In the genomic region with DNA sequence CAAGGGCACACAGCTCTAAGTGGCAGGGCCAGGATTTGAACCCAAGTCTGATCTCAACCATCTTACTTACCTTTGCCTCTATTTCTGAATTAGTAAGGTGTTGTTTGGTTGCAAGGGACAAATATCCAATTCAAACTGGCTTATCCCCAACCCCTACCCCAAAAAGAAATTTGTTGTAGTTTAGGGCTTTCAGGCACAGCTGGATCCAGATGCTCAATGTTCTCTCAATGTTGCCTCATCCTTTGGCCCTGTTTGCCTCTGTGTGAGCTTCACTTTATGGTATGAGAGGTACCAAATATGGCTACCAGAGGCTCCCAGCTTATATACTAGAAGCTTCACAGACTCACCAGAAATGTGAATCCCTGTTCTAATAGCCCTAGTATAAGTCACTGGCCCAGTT, we compare ENCODE assay signal across 20 cellular contexts.
DNase-seq lines count a peak whose midpoint lies in the region; ATAC-seq and TF ChIP-seq lines count a peak whose summit lies in the region.
"Had no signal": no experiment of that assay in that cellular context is flagged by ENCODE, and none has a peak within 500 bp of the region (broad histone marks: within the 10 kb centered on the region; RNA-seq: fewer than 3 reads in every experiment).

No MANE protein-coding gene starts in this region.

- no peak for TF ChIP-seq EP300 in stomach (IDR thresholded peaks at IDR 0.05)

- H3K27ac Mint-ChIP-seq in CD4-positive, alpha-beta T cell: peak overlapping the region; percentile 45
- H3K27ac Mint-ChIP-seq in T-cell (peak overlapping the region; percentile 72 to 90), immature natural killer cell (peak overlapping the region in 4 of 6 donors; percentile 60 to 79 (median 78))
- H3K27ac Mint-ChIP-seq: activated CD4-positive, alpha-beta T cell treated with anti-CD3 and anti-CD28 coated beads, Interleukin-2, amount 10 ng/mL, durations not matched to agents 24 days and 14 days; activated naive CD4-positive, alpha-beta T cell treated with anti-CD3 and anti-CD28 coated beads, Interleukin-2, amount 50 U/mL, for 72 hours; activated T-helper 1 cell treated with anti-CD3 and anti-CD28 coated beads, Interleukin-12 subunit alpha, Interleukin-12 subunit beta, Interleukin-2, Interleukin-4 antibody, amounts not matched to agents 30 ng/mL and 10 ng/mL and 1 ng/mL, durations not matched to agents 14 hours and 24 hours and 36 hours; stimulated activated effector memory CD8-positive, alpha-beta T cell treated with anti-CD3 and anti-CD28 coated beads, Interleukin-12 subunit alpha, Interleukin-12 subunit beta, amount 100 ng/mL, for 72 hours had no signal

- H3K4me1 Mint-ChIP-seq in CD4-positive, alpha-beta T cell (ENCODE audit: low read depth): peaks cover 63% of the 10 kb centered on the region
- H3K4me1 Mint-ChIP-seq in T-cell (peaks cover 48 to 58% (median 58%) of the 10 kb centered on the region in 3 donors), immature natural killer cell (peaks cover 57 to 61% of the 10 kb centered on the region in 2 donors)

- H3K4me3 ChIP-seq in stomach: no peak overlapping the region
- H3K4me3 ChIP-seq: psoas muscle, skin epidermis had no signal

- ATAC-seq in CD4-positive, alpha-beta T cell (ENCODE audit: poor library complexity): no peak
- no peak for ATAC-seq in T-cell (replicated peaks in 1 of 4)
- no peak for ATAC-seq in omental fat pad (ENCODE audit: low FRiP score)

- intact Hi-C loops in CD4-positive, alpha-beta T cell (cut with DNase I, micrococcal nuclease): loop anchor here in 1 of 2 experiments (5.0 kb wide), 1 partner anchor 96 kb away; no protein-coding TSS in a partner anchor
- intact Hi-C loops in stomach (cut with DNase I; ENCODE audit: low total_unique reads): no loop called here

- peaks cover 0 to 42% (median 15%) of the 10 kb centered on the region in 4 donors for H3K4me1 ChIP-seq in stomach
- H3K4me1 ChIP-seq: psoas muscle had no signal

- no peak for TF ChIP-seq POLR2A in stomach (IDR thresholded peaks at IDR 0.05)

- TF ChIP-seq CTCF in CD4-positive, alpha-beta T cell (IDR thresholded peaks at IDR 0.05): no peak
- TF ChIP-seq CTCF in stomach (IDR thresholded peaks at IDR 0.05) (no peak), omental fat pad (IDR thresholded peaks at IDR 0.05) (no peak)

- no peak for DNase-seq in CD4-positive, alpha-beta T cell
- DNase-seq in T-cell: no peak
- DNase-seq in immature natural killer cell: no peak
- DNase-seq in stomach: no peak
- no peak for DNase-seq in GM19240 (ENCODE audit: insufficient read length, low spot score)
- no peak for DNase-seq in T-helper 9 cell
- no peak for DNase-seq in GDM1 (lab: John Stamatoyannopoulos, UW)
- DNase-seq in omental fat pad (ENCODE audit: low spot score): no peak
- DNase-seq: effector CD8-positive, alpha-beta T cell; glutamatergic neuron; NCI-H1092; NCI-H1930; OCI-M1 had no signal

- no peaks in the 10 kb centered on the region for H3K36me3 ChIP-seq in stomach

- no peaks in the 10 kb centered on the region for H3K27me3 ChIP-seq in CD4-positive, alpha-beta T cell (ENCODE audit: control insufficient read depth, insufficient read depth, low read length)
- H3K27me3 ChIP-seq in stomach: no peaks in the 10 kb centered on the region

- POLR2A ChIA-PET in CD4-positive, alpha-beta T cell (lab: Charles Lee): interaction anchor here (0.7 to 1.0 kb wide), 2 partner anchors 27 to 90 kb away, joined by 3 to 5 read pairs; no protein-coding TSS in a partner anchor
- POLR2A ChIA-PET in T-cell (lab: Charles Lee): no interaction called here

- H3K9me3 ChIP-seq in CD4-positive, alpha-beta T cell (ENCODE audit: control insufficient read depth, low read length): no peaks in the 10 kb centered on the region
- H3K9me3 ChIP-seq in stomach: no peaks in the 10 kb centered on the region
- H3K9me3 ChIP-seq: psoas muscle had no signal

- H3K27me3 Mint-ChIP-seq in CD4-positive, alpha-beta T cell: no peaks in the 10 kb centered on the region
- H3K27me3 Mint-ChIP-seq in T-cell: peaks cover 0 to 7% of the 10 kb centered on the region in 2 donors
- H3K27me3 Mint-ChIP-seq in immature natural killer cell (ENCODE audit: low read depth in 3 of 3): peaks cover 5 to 7% (median 7%) of the 10 kb centered on the region in 3 donors
- H3K27me3 Mint-ChIP-seq: activated CD4-positive, alpha-beta T cell treated with anti-CD3 and anti-CD28 coated beads, Interleukin-2, amount 10 ng/mL, durations not matched to agents 24 days and 14 days had no signal

- CTCF ChIA-PET in CD4-positive, alpha-beta T cell (lab: Charles Lee): no interaction called here
- CTCF ChIA-PET in T-cell (lab: Charles Lee): interaction anchor here in 1 of 2 donors (0.6 kb wide), 1 partner anchor 19 kb away, joined by 12 read pairs; no protein-coding TSS in a partner anchor

- no peaks in the 10 kb centered on the region for H3K9me3 Mint-ChIP-seq in CD4-positive, alpha-beta T cell
- H3K9me3 Mint-ChIP-seq in T-cell (no peaks in the 10 kb centered on the region), immature natural killer cell (no peaks in the 10 kb centered on the region)
- H3K9me3 Mint-ChIP-seq: activated CD4-positive, alpha-beta T cell treated with anti-CD3 and anti-CD28 coated beads, Interleukin-2, amount 10 ng/mL, durations not matched to agents 24 days and 14 days; activated naive CD4-positive, alpha-beta T cell treated with anti-CD3 and anti-CD28 coated beads, Interleukin-2, amount 50 U/mL, for 72 hours; activated T-helper 1 cell treated with anti-CD3 and anti-CD28 coated beads, Interleukin-12 subunit alpha, Interleukin-12 subunit beta, Interleukin-2, Interleukin-4 antibody, amounts not matched to agents 30 ng/mL and 10 ng/mL and 1 ng/mL, durations not matched to agents 14 hours and 24 hours and 36 hours; neural crest cell; stimulated activated effector memory CD8-positive, alpha-beta T cell treated with anti-CD3 and anti-CD28 coated beads, Interleukin-12 subunit alpha, Interleukin-12 subunit beta, amount 100 ng/mL, for 72 hours had no signal

- H3K27ac ChIP-seq in CD4-positive, alpha-beta T cell (ENCODE audit: low read depth, low read length): no peak overlapping the region
- H3K27ac ChIP-seq in stomach: peak overlapping the region in 4 of 5 donors; percentile 25 to 75 (median 50)
- H3K27ac ChIP-seq: psoas muscle had no signal

- no peak overlapping the region for H3K4me3 Mint-ChIP-seq in CD4-positive, alpha-beta T cell
- H3K4me3 Mint-ChIP-seq in T-cell: no peak overlapping the region
- H3K4me3 Mint-ChIP-seq in immature natural killer cell: peak overlapping the region in 4 of 5 donors; percentile 57 to 77 (median 72)
- H3K4me3 Mint-ChIP-seq: activated CD4-positive, alpha-beta T cell treated with anti-CD3 and anti-CD28 coated beads, Interleukin-2, amount 10 ng/mL, durations not matched to agents 24 days and 14 days; activated T-helper 1 cell treated with anti-CD3 and anti-CD28 coated beads, Interleukin-12 subunit alpha, Interleukin-12 subunit beta, Interleukin-2, Interleukin-4 antibody, amounts not matched to agents 30 ng/mL and 10 ng/mL and 1 ng/mL, durations not matched to agents 14 hours and 24 hours and 36 hours; neural crest cell; stimulated activated effector memory CD8-positive, alpha-beta T cell treated with anti-CD3 and anti-CD28 coated beads, Interleukin-12 subunit alpha, Interleukin-12 subunit beta, amount 100 ng/mL, for 72 hours had no signal

- no peaks in the 10 kb centered on the region for H3K36me3 Mint-ChIP-seq in CD4-positive, alpha-beta T cell (ENCODE audit: low read depth)
- H3K36me3 Mint-ChIP-seq in T-cell (no peaks in the 10 kb centered on the region), immature natural killer cell (no peaks in the 10 kb centered on the region)
- H3K36me3 Mint-ChIP-seq: activated naive CD4-positive, alpha-beta T cell treated with anti-CD3 and anti-CD28 coated beads, Interleukin-2, amount 50 U/mL, for 72 hours; stimulated activated effector memory CD8-positive, alpha-beta T cell treated with anti-CD3 and anti-CD28 coated beads, Interleukin-12 subunit alpha, Interleukin-12 subunit beta, amount 100 ng/mL, for 72 hours had no signal

Comparison
In these comparisons a context has a peak if more than half of its experiments do, and no peak if none do; other contexts are left out.
1. H3K4me3 Mint-ChIP-seq: peak in immature natural killer cell (4 of 5); none in CD4-positive, alpha-beta T cell (single experiment) and T-cell (0 of 3).
2. Peak in every context shown above with its lines, with median percentiles within 50 percentile points of each other: H3K27ac Mint-ChIP-seq.